ENCODE assay signal across 8 cellular contexts in the genomic region with DNA sequence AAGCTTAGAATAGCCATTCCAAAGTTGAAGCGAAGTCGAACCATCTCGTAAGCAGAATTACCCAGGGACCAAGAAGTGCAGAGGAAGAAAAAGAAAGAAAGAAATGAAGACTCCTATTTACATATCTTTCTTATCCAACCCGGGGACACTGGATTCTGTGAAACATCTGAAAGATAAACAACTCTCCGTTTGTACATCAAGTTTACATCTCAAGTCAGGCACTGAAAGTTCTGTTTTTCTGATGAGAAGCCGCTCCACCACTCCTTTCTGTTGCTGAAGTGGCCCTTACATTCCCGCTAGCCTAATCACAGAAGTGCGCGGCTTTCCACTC. TPM values are rescaled to one million over a fixed set of nuclear protein-coding genes. Genes with fewer than 3 reads are reported as not detected.
DNase-seq lines count a peak whose midpoint lies in the region; TF ChIP-seq lines count a peak whose summit lies in the region.

No MANE protein-coding gene starts in this region.

- CTCF ChIA-PET in CD8-positive, alpha-beta memory T cell (lab: Charles Lee) = interaction anchor here (1.0 kb wide), 1 partner anchor 32 kb away, joined by 3 read pairs; no protein-coding TSS in a partner anchor
- CTCF ChIA-PET in OCI-LY7 (lab: Charles Lee; ENCODE audit: unreplicated experiment) = no interaction called here

- H3K27ac ChIP-seq in CD8-positive, alpha-beta memory T cell (ENCODE audit: low read depth, low read length) = peak overlapping the region; percentile 98
- H3K27ac ChIP-seq in OCI-LY7 (ENCODE audit: low read depth, low read length, poor library complexity, severe bottlenecking) (peak overlapping the region; percentile 86), endodermal cell (ENCODE audit: low read depth, low read length) (peak overlapping the region; percentile 89), neutrophil (peak overlapping the region; percentile 95)

- no peaks in the 10 kb centered on the region for H3K27me3 ChIP-seq in CD8-positive, alpha-beta memory T cell (ENCODE audit: insufficient read depth, low read length, poor library complexity, severe bottlenecking)
- H3K27me3 ChIP-seq in endodermal cell (ENCODE audit: control insufficient read depth, insufficient read depth, low read length, poor library complexity, severe bottlenecking) (no peaks in the 10 kb centered on the region), neutrophil (no peaks in the 10 kb centered on the region)

- H3K4me3 Mint-ChIP-seq in CD8-positive, alpha-beta memory T cell = peak overlapping the region; percentile 90 to 100 (median 100)
- peak overlapping the region; percentile 90 for H3K4me3 Mint-ChIP-seq in endodermal cell

- peaks cover 75% of the 10 kb centered on the region for H3K79me2 ChIP-seq in OCI-LY7 (ENCODE audit: insufficient read depth, low read depth, low read length)

- intact Hi-C loops in OCI-LY7 (cut with micrococcal nuclease; ENCODE audit: unreplicated experiment) = loop anchor here (2.0 to 10.0 kb wide), 3 partner anchors 55 to 282 kb away; no protein-coding TSS in a partner anchor

- H3K9me3 Mint-ChIP-seq in CD8-positive, alpha-beta memory T cell = no peaks in the 10 kb centered on the region
- H3K9me3 Mint-ChIP-seq in endodermal cell = no peaks in the 10 kb centered on the region

- H3K9me2 ChIP-seq in OCI-LY7 (ENCODE audit: insufficient read depth, low read length) = no peaks in the 10 kb centered on the region

- H3K4me3 ChIP-seq in CD8-positive, alpha-beta memory T cell (ENCODE audit: low read length) = peak overlapping the region; percentile 99
- H3K4me3 ChIP-seq in OCI-LY7 (ENCODE audit: low read depth, low read length, poor library complexity, severe bottlenecking) = peak overlapping the region; percentile 84
- H3K4me3 ChIP-seq in endodermal cell (ENCODE audit: low read length) = peak overlapping the region; percentile 88
- peak overlapping the region; percentile 87 to 95 for H3K4me3 ChIP-seq in neutrophil (ENCODE audit: low read depth in 1 of 2, low read length in 1 of 2)

- peak overlapping the region; percentile 95 to 100 (median 98) for H3K27ac Mint-ChIP-seq in CD8-positive, alpha-beta memory T cell
- peak overlapping the region; percentile 99 for H3K27ac Mint-ChIP-seq in endodermal cell

- no peak for DNase-seq in CD8-positive, alpha-beta memory T cell
- no peak for DNase-seq in OCI-LY7 (ENCODE audit: low spot score)
- no peak for DNase-seq in endodermal cell
- DNase-seq in activated gamma-delta T cell treated with Interleukin-2 at 50 U/mL for 16 hours = no peak
- no peak for DNase-seq in OCI-M2 (lab: John Stamatoyannopoulos, UW; ENCODE audit: unreplicated experiment)
- DNase-seq in epidermal melanocyte (ENCODE audit: insufficient read length, low spot score) = no peak
- DNase-seq in anterior cingulate cortex (lab: John Stamatoyannopoulos, UW) = no peak

- TF ChIP-seq CTCF in OCI-LY7 (conservative IDR thresholded peaks at IDR 0.05; ENCODE audit: low read length) (no peak), endodermal cell (conservative IDR thresholded peaks at IDR 0.05) (no peak), neutrophil (IDR thresholded peaks at IDR 0.05) (no peak)

- POLR2A ChIA-PET in CD8-positive, alpha-beta memory T cell (lab: Charles Lee) = interaction anchor here (0.8 to 1.0 kb wide), 4 partner anchors 11 to 308 kb away, joined by 3 to 8 read pairs (median 4); a partner anchor contains a TSS
- POLR2A ChIA-PET in OCI-LY7 (lab: Charles Lee) = interaction anchor here (1.0 to 1.2 kb wide), 3 partner anchors 12 to 16 kb away, joined by 4 to 5 read pairs (median 5); no protein-coding TSS in a partner anchor

- peak overlapping the region; percentile 97 for H3K4me2 ChIP-seq in OCI-LY7 (ENCODE audit: low read length)

- peaks cover 0 to 41% (median 2%) of the 10 kb centered on the region in 3 donors for H3K36me3 Mint-ChIP-seq in CD8-positive, alpha-beta memory T cell
- peaks cover 34% of the 10 kb centered on the region for H3K36me3 Mint-ChIP-seq in endodermal cell (ENCODE audit: low read depth)

- no peaks in the 10 kb centered on the region for H3K27me3 Mint-ChIP-seq in CD8-positive, alpha-beta memory T cell
- no peaks in the 10 kb centered on the region for H3K27me3 Mint-ChIP-seq in endodermal cell (ENCODE audit: insufficient read depth)

- H2AFZ ChIP-seq in OCI-LY7 (ENCODE audit: low read length) = peak overlapping the region; percentile 33; the same call in 1 of the 2 replicates

- H4K20me1 ChIP-seq in OCI-LY7 (ENCODE audit: insufficient read depth, low read length) = peaks cover 16% of the 10 kb centered on the region; the same call in 1 of the 2 replicates

- TSS peak; percentile 78 for BruUV-seq in OCI-LY7 (replicated peaks; lab: Mats Ljungman, UMichigan)

- H3K4me1 Mint-ChIP-seq in CD8-positive, alpha-beta memory T cell = peaks cover 55 to 79% (median 63%) of the 10 kb centered on the region in 3 donors
- peaks cover 28% of the 10 kb centered on the region for H3K4me1 Mint-ChIP-seq in endodermal cell

- 0 to 1% methylated on average over 2 to 9 of the region's 9 CpGs for WGBS in endodermal cell (ENCODE audit: insufficient coverage in 1 of 2, insufficient read length in 1 of 2), 2 experiments

- H3K4me1 ChIP-seq in CD8-positive, alpha-beta memory T cell (ENCODE audit: insufficient read depth, low read length) = peaks cover 44% of the 10 kb centered on the region
- H3K4me1 ChIP-seq in OCI-LY7 (ENCODE audit: insufficient read depth, low read length, poor library complexity, severe bottlenecking) = peaks cover 37% of the 10 kb centered on the region
- no peaks in the 10 kb centered on the region for H3K4me1 ChIP-seq in endodermal cell (ENCODE audit: control insufficient read depth, insufficient read depth, low read length)
- peaks cover 38 to 53% of the 10 kb centered on the region in 2 experiments for H3K4me1 ChIP-seq in neutrophil (ENCODE audit: control insufficient read depth in 1 of 2, insufficient read depth in 1 of 2, low read depth in 1 of 2, low read length in 1 of 2)

- H3K9ac ChIP-seq in endodermal cell (ENCODE audit: extremely low read depth, low read length, poor library complexity, severe bottlenecking) = peak overlapping the region; percentile 83

- H3K36me3 ChIP-seq in CD8-positive, alpha-beta memory T cell (ENCODE audit: insufficient read depth, low read length) = no peaks in the 10 kb centered on the region
- H3K36me3 ChIP-seq in OCI-LY7 (ENCODE audit: insufficient read depth, low read length) (peaks cover 33% of the 10 kb centered on the region), endodermal cell (ENCODE audit: control insufficient read depth, insufficient read depth, low read length) (peaks cover 15% of the 10 kb centered on the region), neutrophil (no peaks in the 10 kb centered on the region)

- no peaks in the 10 kb centered on the region for H3K9me3 ChIP-seq in CD8-positive, alpha-beta memory T cell (ENCODE audit: low read length)
- H3K9me3 ChIP-seq in OCI-LY7 (ENCODE audit: low read length) (no peaks in the 10 kb centered on the region), endodermal cell (ENCODE audit: control insufficient read depth, low read length) (no peaks in the 10 kb centered on the region), neutrophil (no peaks in the 10 kb centered on the region)

RNA-seq across cellular contexts. Expression of a gene that starts 0.3 kb away (rescaled TPM):
- 10 to 100 TPM; 18.0 to 19.0 TPM for total RNA-seq in CD8-positive, alpha-beta memory T cell
- 12.2 TPM for polyA plus RNA-seq in CD8-positive, alpha-beta memory T cell
- total RNA-seq in OCI-LY7 (2014; rRNA removed; shearing (Covaris generic)) = 25.4 and 27.9 TPM in 2 replicates
- total RNA-seq in OCI-LY7 (2022) = 31.7 and 35.7 TPM in 2 replicates
- total RNA-seq in endodermal cell = 10 to 100 TPM; 13.8 to 17.1 TPM
- 15.7 TPM for polyA plus RNA-seq in endodermal cell (2013, experiment 1 of 2)
- polyA plus RNA-seq in endodermal cell (2013, experiment 2 of 2) = 14.3 TPM

RNA-seq across cellular contexts. Expression of a gene that starts 0.5 kb away (rescaled TPM):
- total RNA-seq in CD8-positive, alpha-beta memory T cell = 10 to 100 TPM; 44.6 to 47.2 TPM
- polyA plus RNA-seq in CD8-positive, alpha-beta memory T cell = 66.3 TPM
- total RNA-seq in OCI-LY7 (2014; rRNA removed; shearing (Covaris generic)) = 21.4 and 23.2 TPM in 2 replicates
- 23.6 and 24.5 TPM in 2 replicates for total RNA-seq in OCI-LY7 (2022)
- total RNA-seq in endodermal cell = 10 to 100 TPM; 33.7 to 37.4 TPM
- polyA plus RNA-seq in endodermal cell (2013, experiment 1 of 2) = 38.8 TPM
- polyA plus RNA-seq in endodermal cell (2013, experiment 2 of 2) = 37.3 TPM
